13 cellular contexts compared by ENCODE assay signal in the genomic region with DNA sequence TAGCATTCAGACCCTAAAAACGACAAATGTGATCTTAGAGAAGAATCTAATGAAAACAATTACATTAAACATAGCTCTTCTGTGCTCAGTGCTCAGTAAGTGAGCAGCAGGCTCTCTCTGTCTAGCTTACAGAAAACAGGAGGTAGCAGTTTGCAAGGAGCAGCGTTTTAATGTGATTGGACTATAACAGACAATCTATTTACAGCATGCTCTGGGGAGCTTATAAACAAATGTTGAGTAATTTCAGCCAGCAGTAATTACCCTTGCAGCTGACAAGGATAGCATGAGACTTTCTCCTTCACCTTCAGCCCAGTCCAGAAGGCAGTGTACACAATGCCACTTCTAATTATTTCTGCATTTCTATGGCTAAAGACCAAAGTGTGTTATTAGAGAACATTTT.
DNase-seq lines count a peak whose midpoint lies in the region; ATAC-seq and TF ChIP-seq lines count a peak whose summit lies in the region.
"Had no signal": no experiment of that assay in that cellular context is flagged by ENCODE, and none has a peak within 500 bp of the region (broad histone marks: within the 10 kb centered on the region; RNA-seq: fewer than 3 reads in every experiment).

No MANE protein-coding gene starts in this region.

- H3K4me1 ChIP-seq in prostate gland (replicated peaks) = no peaks in the 10 kb centered on the region
- H3K4me1 ChIP-seq: ascending aorta had no signal

- 10% methylated on average over 2 of the region's 2 CpGs for WGBS in prostate gland

- intact Hi-C loops in sciatic nerve (cut with DNase I) = no loop called here
- intact Hi-C loops in prostate gland (cut with DNase I) = no loop called here

- H3K27me3 ChIP-seq in prostate gland (replicated peaks; ENCODE audit: insufficient read depth) = no peaks in the 10 kb centered on the region
- H3K27me3 ChIP-seq: ascending aorta had no signal

- DNase-seq in NCI-H2227 (lab: John Stamatoyannopoulos, UW; ENCODE audit: unreplicated experiment) (peak; percentile 44), cerebellar cortex (ENCODE audit: low spot score) (peak; percentile 62), sciatic nerve (ENCODE audit: low spot score) (no peak), prostate gland (ENCODE audit: low spot score) (no peak), DMS79 (lab: John Stamatoyannopoulos, UW) (no peak)
- DNase-seq: activated CD4-positive, alpha-beta memory T cell treated with anti-CD3 and anti-CD28 coated beads, Interleukin-2, amount 10 ng/mL, durations not matched to agents 7 days and 5 days; CD8-positive, alpha-beta T cell; left colon; NCI-H2029 treated with DMSO at 0.1 percent for 48 hours had no signal

- no peak for TF ChIP-seq CTCF in prostate gland (IDR thresholded peaks at IDR 0.05)

- no peaks in the 10 kb centered on the region for H3K36me3 ChIP-seq in prostate gland
- H3K36me3 ChIP-seq: ascending aorta had no signal

- H3K27ac ChIP-seq in prostate gland = no peak overlapping the region
- H3K27ac ChIP-seq: ascending aorta had no signal

- H3K4me3 ChIP-seq in prostate gland = no peak overlapping the region
- H3K4me3 ChIP-seq: ascending aorta had no signal

- ATAC-seq in HG03159 (IDR thresholded peaks at IDR 0.05; ENCODE audit: unreplicated experiment) (peak; percentile 42), sciatic nerve (peak; percentile 44), HG03469 (IDR thresholded peaks at IDR 0.05; ENCODE audit: unreplicated experiment) (no peak)
- ATAC-seq: CD8-positive, alpha-beta T cell; HepG2; left colon had no signal

- no peak for TF ChIP-seq POLR2A in prostate gland (IDR thresholded peaks at IDR 0.05)

- H3K9me3 ChIP-seq in prostate gland = no peaks in the 10 kb centered on the region
- H3K9me3 ChIP-seq: ascending aorta had no signal

Comparison
In these comparisons a context has a peak if more than half of its experiments do, and no peak if none do; other contexts are left out.
1. DNase-seq: peak in NCI-H2227 (single experiment) and cerebellar cortex (single experiment); none in sciatic nerve (single experiment), prostate gland (single experiment) and DMS79 (single experiment).